1 cellular context compared by ENCODE assay signal in genomic region chr11:66052664-66052982, GRCh38.
A peak's percentile ranks its signal among the peaks of the same experiment; 100 is the strongest.
TF ChIP-seq lines count a peak whose summit lies in the region.

No MANE protein-coding gene starts in this region.

TF ChIP-seq in K562, 482 proteins besides CTCF, POLR2A, EP300 and RAD21:
- TF ChIP-seq TSC22D4 (tag; IDR thresholded peaks at IDR 0.05), result no peak
- 0 out of 2 replicates have a peak, but pooled peaks have one; percentile 4 for TF ChIP-seq HMGXB4 (CRISPR knock-in tag; IDR thresholded peaks at IDR 0.05)
- no peak for TF ChIP-seq ZNF668 (CRISPR knock-in tag; IDR thresholded peaks at IDR 0.05)
- peak; percentile 83 for TF ChIP-seq KAT7 (CRISPR knock-in tag; IDR thresholded peaks at IDR 0.05; ENCODE audit: borderline replicate concordance)
- no peak for TF ChIP-seq MYC (IDR thresholded peaks at IDR 0.05; ENCODE audit: low read depth, low read length)
- TF ChIP-seq MYC (CRISPR knock-in tag; IDR thresholded peaks at IDR 0.05; ENCODE audit: borderline replicate concordance, low read depth), result 0 out of 2 replicates have a peak, but pooled peaks have one; percentile 51
- TF ChIP-seq ZKSCAN1 (IDR thresholded peaks at IDR 0.05; ENCODE audit: low read depth, low read length), result no peak
- TF ChIP-seq ZNF23 (CRISPR knock-in tag; IDR thresholded peaks at IDR 0.05), result no peak
- TF ChIP-seq PATZ1 (CRISPR knock-in tag; IDR thresholded peaks at IDR 0.05; ENCODE audit: borderline replicate concordance), result no peak
- TF ChIP-seq CEBPG (CRISPR knock-in tag; IDR thresholded peaks at IDR 0.05), result no peak
- TF ChIP-seq CEBPG (tag; conservative IDR thresholded peaks at IDR 0.05 in 1 of 2, IDR thresholded peaks at IDR 0.05 in 1 of 2), result no peak
- no peak for TF ChIP-seq ZNF224 (CRISPR knock-in tag; IDR thresholded peaks at IDR 0.05)
- TF ChIP-seq, protein P1, sequence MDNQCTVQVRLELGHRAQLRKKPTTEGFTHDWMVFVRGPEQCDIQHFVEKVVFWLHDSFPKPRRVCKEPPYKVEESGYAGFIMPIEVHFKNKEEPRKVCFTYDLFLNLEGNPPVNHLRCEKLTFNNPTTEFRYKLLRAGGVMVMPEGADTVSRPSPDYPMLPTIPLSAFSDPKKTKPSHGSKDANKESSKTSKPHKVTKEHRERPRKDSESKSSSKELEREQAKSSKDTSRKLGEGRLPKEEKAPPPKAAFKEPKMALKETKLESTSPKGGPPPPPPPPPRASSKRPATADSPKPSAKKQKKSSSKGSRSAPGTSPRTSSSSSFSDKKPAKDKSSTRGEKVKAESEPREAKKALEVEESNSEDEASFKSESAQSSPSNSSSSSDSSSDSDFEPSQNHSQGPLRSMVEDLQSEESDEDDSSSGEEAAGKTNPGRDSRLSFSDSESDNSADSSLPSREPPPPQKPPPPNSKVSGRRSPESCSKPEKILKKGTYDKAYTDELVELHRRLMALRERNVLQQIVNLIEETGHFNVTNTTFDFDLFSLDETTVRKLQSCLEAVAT (IDR thresholded peaks at IDR 0.05), result 0 out of 4 replicates have a peak, but pooled peaks of 1 of the 2 experiments have one; percentile 2
- TF ChIP-seq RBBP5 (IDR thresholded peaks at IDR 0.05; ENCODE audit: borderline replicate concordance, insufficient read depth, low read length, poor library complexity, severe bottlenecking), result peak; percentile 50
- no peak for TF ChIP-seq GABPA (tag; conservative IDR thresholded peaks at IDR 0.05; ENCODE audit: low read depth)
- no peak for TF ChIP-seq PHB (CRISPR knock-in tag; IDR thresholded peaks at IDR 0.05)
- no peak for TF ChIP-seq ZNF280B (CRISPR knock-in tag; IDR thresholded peaks at IDR 0.05)
- TF ChIP-seq ZNF324 (CRISPR knock-in tag; IDR thresholded peaks at IDR 0.05), result no peak
- TF ChIP-seq CHD1 (IDR thresholded peaks at IDR 0.05; ENCODE audit: low read length), result peak; percentile 85
- TF ChIP-seq TFAM (CRISPR knock-in tag; conservative IDR thresholded peaks at IDR 0.05), result no peak
- TF ChIP-seq ZBTB9 (CRISPR knock-in tag; IDR thresholded peaks at IDR 0.05), result no peak
- TF ChIP-seq MAZ (CRISPR knock-in tag; conservative IDR thresholded peaks at IDR 0.05 in 1 of 2, IDR thresholded peaks at IDR 0.05 in 1 of 2), result no peak
- 0 out of 2 replicates have a peak, but pooled peaks have one; percentile 5 for TF ChIP-seq NR2C2 (CRISPR knock-in tag; IDR thresholded peaks at IDR 0.05)
- no peak for TF ChIP-seq NR2C2 (tag; IDR thresholded peaks at IDR 0.05)
- 0 out of 2 replicates have a peak, but pooled peaks have one; percentile 43 for TF ChIP-seq E2F5 (CRISPR knock-in tag; IDR thresholded peaks at IDR 0.05)
- no peak for TF ChIP-seq ZNF639 (CRISPR knock-in tag; conservative IDR thresholded peaks at IDR 0.05 in 1 of 2, IDR thresholded peaks at IDR 0.05 in 1 of 2)
- TF ChIP-seq PHF21A (IDR thresholded peaks at IDR 0.05; ENCODE audit: borderline replicate concordance, low read depth), result no peak
- TF ChIP-seq SMAD3 (CRISPR knock-in tag; conservative IDR thresholded peaks at IDR 0.05), result no peak
- TF ChIP-seq, protein P2, sequence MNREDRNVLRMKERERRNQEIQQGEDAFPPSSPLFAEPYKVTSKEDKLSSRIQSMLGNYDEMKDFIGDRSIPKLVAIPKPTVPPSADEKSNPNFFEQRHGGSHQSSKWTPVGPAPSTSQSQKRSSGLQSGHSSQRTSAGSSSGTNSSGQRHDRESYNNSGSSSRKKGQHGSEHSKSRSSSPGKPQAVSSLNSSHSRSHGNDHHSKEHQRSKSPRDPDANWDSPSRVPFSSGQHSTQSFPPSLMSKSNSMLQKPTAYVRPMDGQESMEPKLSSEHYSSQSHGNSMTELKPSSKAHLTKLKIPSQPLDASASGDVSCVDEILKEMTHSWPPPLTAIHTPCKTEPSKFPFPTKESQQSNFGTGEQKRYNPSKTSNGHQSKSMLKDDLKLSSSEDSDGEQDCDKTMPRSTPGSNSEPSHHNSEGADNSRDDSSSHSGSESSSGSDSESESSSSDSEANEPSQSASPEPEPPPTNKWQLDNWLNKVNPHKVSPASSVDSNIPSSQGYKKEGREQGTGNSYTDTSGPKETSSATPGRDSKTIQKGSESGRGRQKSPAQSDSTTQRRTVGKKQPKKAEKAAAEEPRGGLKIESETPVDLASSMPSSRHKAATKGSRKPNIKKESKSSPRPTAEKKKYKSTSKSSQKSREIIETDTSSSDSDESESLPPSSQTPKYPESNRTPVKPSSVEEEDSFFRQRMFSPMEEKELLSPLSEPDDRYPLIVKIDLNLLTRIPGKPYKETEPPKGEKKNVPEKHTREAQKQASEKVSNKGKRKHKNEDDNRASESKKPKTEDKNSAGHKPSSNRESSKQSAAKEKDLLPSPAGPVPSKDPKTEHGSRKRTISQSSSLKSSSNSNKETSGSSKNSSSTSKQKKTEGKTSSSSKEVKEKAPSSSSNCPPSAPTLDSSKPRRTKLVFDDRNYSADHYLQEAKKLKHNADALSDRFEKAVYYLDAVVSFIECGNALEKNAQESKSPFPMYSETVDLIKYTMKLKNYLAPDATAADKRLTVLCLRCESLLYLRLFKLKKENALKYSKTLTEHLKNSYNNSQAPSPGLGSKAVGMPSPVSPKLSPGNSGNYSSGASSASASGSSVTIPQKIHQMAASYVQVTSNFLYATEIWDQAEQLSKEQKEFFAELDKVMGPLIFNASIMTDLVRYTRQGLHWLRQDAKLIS (CRISPR knock-in tag; IDR thresholded peaks at IDR 0.05), result 0 out of 2 replicates have a peak, but pooled peaks have one; percentile 5
- TF ChIP-seq, protein P3, sequence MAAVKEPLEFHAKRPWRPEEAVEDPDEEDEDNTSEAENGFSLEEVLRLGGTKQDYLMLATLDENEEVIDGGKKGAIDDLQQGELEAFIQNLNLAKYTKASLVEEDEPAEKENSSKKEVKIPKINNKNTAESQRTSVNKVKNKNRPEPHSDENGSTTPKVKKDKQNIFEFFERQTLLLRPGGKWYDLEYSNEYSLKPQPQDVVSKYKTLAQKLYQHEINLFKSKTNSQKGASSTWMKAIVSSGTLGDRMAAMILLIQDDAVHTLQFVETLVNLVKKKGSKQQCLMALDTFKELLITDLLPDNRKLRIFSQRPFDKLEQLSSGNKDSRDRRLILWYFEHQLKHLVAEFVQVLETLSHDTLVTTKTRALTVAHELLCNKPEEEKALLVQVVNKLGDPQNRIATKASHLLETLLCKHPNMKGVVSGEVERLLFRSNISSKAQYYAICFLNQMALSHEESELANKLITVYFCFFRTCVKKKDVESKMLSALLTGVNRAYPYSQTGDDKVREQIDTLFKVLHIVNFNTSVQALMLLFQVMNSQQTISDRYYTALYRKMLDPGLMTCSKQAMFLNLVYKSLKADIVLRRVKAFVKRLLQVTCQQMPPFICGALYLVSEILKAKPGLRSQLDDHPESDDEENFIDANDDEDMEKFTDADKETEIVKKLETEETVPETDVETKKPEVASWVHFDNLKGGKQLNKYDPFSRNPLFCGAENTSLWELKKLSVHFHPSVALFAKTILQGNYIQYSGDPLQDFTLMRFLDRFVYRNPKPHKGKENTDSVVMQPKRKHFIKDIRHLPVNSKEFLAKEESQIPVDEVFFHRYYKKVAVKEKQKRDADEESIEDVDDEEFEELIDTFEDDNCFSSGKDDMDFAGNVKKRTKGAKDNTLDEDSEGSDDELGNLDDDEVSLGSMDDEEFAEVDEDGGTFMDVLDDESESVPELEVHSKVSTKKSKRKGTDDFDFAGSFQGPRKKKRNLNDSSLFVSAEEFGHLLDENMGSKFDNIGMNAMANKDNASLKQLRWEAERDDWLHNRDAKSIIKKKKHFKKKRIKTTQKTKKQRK (IDR thresholded peaks at IDR 0.05; ENCODE audit: borderline replicate concordance, low read depth, low read length), result no peak
- TF ChIP-seq EGR1 (conservative IDR thresholded peaks at IDR 0.05), result no peak
- no peak for TF ChIP-seq HES1 (IDR thresholded peaks at IDR 0.05; ENCODE audit: low read depth)
- no peak for TF ChIP-seq CEBPB (tag; IDR thresholded peaks at IDR 0.05)
- TF ChIP-seq CHCHD3 (CRISPR knock-in tag; IDR thresholded peaks at IDR 0.05), result no peak
- TF ChIP-seq GTF2E2 (tag; IDR thresholded peaks at IDR 0.05), result 0 out of 2 replicates have a peak, but pooled peaks have one; percentile 57
TF ChIP-seq in K562: peak in this region for 10.
